1 cellular context compared by ENCODE assay signal in the genomic region with DNA sequence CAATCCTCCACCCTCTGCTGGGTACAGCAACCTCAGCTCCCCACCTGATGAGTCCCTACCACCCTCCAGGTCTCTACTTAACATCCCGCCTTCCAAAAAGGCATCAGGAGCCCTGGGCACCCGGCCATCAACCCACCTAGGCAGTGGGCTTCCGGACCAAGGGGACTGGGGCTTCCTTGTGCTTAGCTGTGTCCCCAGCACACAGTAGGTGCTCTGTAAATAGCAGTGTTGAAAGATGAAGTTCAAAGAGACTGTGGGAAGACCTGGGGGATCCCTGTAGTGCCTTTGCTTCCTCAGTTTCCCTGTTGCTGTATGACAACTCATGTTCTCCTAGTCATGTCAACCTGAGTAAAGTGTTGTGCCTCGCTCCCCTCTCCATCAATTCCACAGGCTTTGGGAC.
A peak's percentile ranks its signal among the peaks of the same experiment; 100 is the strongest.
TF ChIP-seq lines count a peak whose summit lies in the region.

No MANE protein-coding gene starts in this region.

TF ChIP-seq in K562, 482 proteins besides CTCF, POLR2A, EP300 and RAD21:
- TF ChIP-seq ZNF766 (CRISPR knock-in tag; conservative IDR thresholded peaks at IDR 0.05) = no peak
- no peak for TF ChIP-seq RNF2 (IDR thresholded peaks at IDR 0.05)
- no peak for TF ChIP-seq SLC30A9 (CRISPR knock-in tag; IDR thresholded peaks at IDR 0.05)
- TF ChIP-seq ZKSCAN1 (IDR thresholded peaks at IDR 0.05; ENCODE audit: low read depth, low read length) = peak; percentile 87
- TF ChIP-seq ARNT (IDR thresholded peaks at IDR 0.05) = no peak
TF ChIP-seq in K562: peak in this region for 1.
